7 cellular contexts compared by ENCODE assay signal in the genomic region with DNA sequence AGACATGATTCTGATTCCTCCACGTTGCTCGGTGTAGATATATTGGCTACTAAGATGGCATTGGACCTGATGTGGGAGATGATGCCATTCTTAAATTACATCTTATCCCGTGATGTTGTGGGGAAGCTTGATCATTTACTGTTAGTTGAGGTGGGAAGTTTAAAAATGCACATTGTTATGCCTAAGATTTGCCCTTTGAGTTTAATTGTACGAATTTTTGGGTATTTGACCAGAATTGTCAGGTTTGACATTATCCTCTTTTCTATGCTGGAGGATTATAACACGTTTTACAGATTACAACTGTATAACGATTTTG. TPM values are rescaled to one million over a fixed set of nuclear protein-coding genes. Genes with fewer than 3 reads are reported as not detected.
DNase-seq lines count a peak whose midpoint lies in the region; ATAC-seq, FAIRE-seq and TF ChIP-seq lines count a peak whose summit lies in the region.

No MANE protein-coding gene starts in this region.

- peaks cover 63% of the 10 kb centered on the region for H3K79me2 ChIP-seq in keratinocyte (ENCODE audit: control insufficient read depth, insufficient read depth, low read length)

- ATAC-seq in activated naive CD8-positive, alpha-beta T cell treated with anti-CD3 and anti-CD28 coated beads, Interleukin-2, amount 10 ng/mL, durations not matched to agents 7 days and 5 days (ENCODE audit: low read depth): no peak

- H4K20me1 ChIP-seq in keratinocyte (ENCODE audit: control insufficient read depth, extremely low read depth, insufficient read depth, low read length): peaks cover 10% of the 10 kb centered on the region

- no peaks in the 10 kb centered on the region for H3K27me3 ChIP-seq in HUES64 (ENCODE audit: insufficient read depth, low read length)
- no peaks in the 10 kb centered on the region for H3K27me3 ChIP-seq in keratinocyte (ENCODE audit: control insufficient read depth, extremely low read depth, insufficient read depth, low read length)
- H3K27me3 ChIP-seq in subcutaneous abdominal adipose tissue (ENCODE audit: control insufficient read depth in 5 of 5, insufficient read depth in 4 of 5, low read length in 5 of 5): no peaks in the 10 kb centered on the region

- H3K4me1 Mint-ChIP-seq in activated naive CD8-positive, alpha-beta T cell treated with anti-CD3 and anti-CD28 coated beads, Interleukin-2, amount 10 ng/mL, durations not matched to agents 7 days and 5 days: peaks cover 30% of the 10 kb centered on the region

- in situ Hi-C loops in ACHN (cut with HindIII; ENCODE audit: low pct_ligation_motif_present, low pct_unique_long_range_greater_than_20kb, low sequenced_read_pairs): no loop called here

- H3K36me3 Mint-ChIP-seq in activated naive CD8-positive, alpha-beta T cell treated with anti-CD3 and anti-CD28 coated beads, Interleukin-2, amount 10 ng/mL, durations not matched to agents 7 days and 5 days: peaks cover 9% of the 10 kb centered on the region

- peak overlapping the region; percentile 95 for H3K27ac Mint-ChIP-seq in activated naive CD8-positive, alpha-beta T cell treated with anti-CD3 and anti-CD28 coated beads, Interleukin-2, amount 10 ng/mL, durations not matched to agents 7 days and 5 days

- H3K27ac ChIP-seq in HUES64 (ENCODE audit: low read depth, low read length): no peak overlapping the region
- peak overlapping the region; percentile 96 for H3K27ac ChIP-seq in keratinocyte (ENCODE audit: control insufficient read depth, insufficient read depth, low read length)
- peak overlapping the region; percentile 97 for H3K27ac ChIP-seq in subcutaneous abdominal adipose tissue (ENCODE audit: low read depth, low read length)

- H3K9ac ChIP-seq in HUES64 (ENCODE audit: low read depth, low read length) (peak overlapping the region; percentile 85; the same call in 1 of the 2 replicates), keratinocyte (ENCODE audit: control insufficient read depth, extremely low read depth, insufficient read depth, low read length) (peak overlapping the region; percentile 88), subcutaneous abdominal adipose tissue (ENCODE audit: low read length in 5 of 5) (peak overlapping the region; percentile 68 to 97 (median 92))

- H3K9me1 ChIP-seq in keratinocyte (ENCODE audit: control insufficient read depth, extremely low read depth, insufficient read depth, low read length): no peaks in the 10 kb centered on the region

- peak overlapping the region; percentile 90 for H3K4me2 ChIP-seq in keratinocyte (ENCODE audit: control insufficient read depth, extremely low read depth, insufficient read depth, low read depth, low read length)

- 19% methylated on average over 4 of the region's 6 CpGs for WGBS in HUES64

- no peaks in the 10 kb centered on the region for H3K9me3 Mint-ChIP-seq in activated naive CD8-positive, alpha-beta T cell treated with anti-CD3 and anti-CD28 coated beads, Interleukin-2, amount 10 ng/mL, durations not matched to agents 7 days and 5 days

- dilution Hi-C loops in keratinocyte (cut with MboI; ENCODE audit: extremely low pct_ligation_motif_present, low sequenced_read_pairs): no loop called here

- no peaks in the 10 kb centered on the region for H3K27me3 Mint-ChIP-seq in activated naive CD8-positive, alpha-beta T cell treated with anti-CD3 and anti-CD28 coated beads, Interleukin-2, amount 10 ng/mL, durations not matched to agents 7 days and 5 days

- H3K4me3 ChIP-seq in HUES64 (ENCODE audit: low read length) (peak overlapping the region; percentile 85), keratinocyte (ENCODE audit: control insufficient read depth in 2 of 3, extremely low read depth in 1 of 3, insufficient read depth in 2 of 3, low read depth in 1 of 3, low read length in 3 of 3) (peak overlapping the region; percentile 88 to 95 (median 92)), subcutaneous abdominal adipose tissue (ENCODE audit: low read depth in 1 of 5, low read length in 5 of 5) (peak overlapping the region; percentile 82 to 98 (median 97))

- H3K36me3 ChIP-seq in HUES64 (ENCODE audit: insufficient read depth, low read length) (peaks cover 7% of the 10 kb centered on the region), keratinocyte (ENCODE audit: control insufficient read depth in 2 of 2, extremely low read depth in 1 of 2, insufficient read depth in 2 of 2, low read length in 2 of 2) (peaks cover 0 to 4% of the 10 kb centered on the region in 2 experiments), subcutaneous abdominal adipose tissue (ENCODE audit: control insufficient read depth in 5 of 5, insufficient read depth in 5 of 5, low read length in 5 of 5) (peaks cover 0 to 2% (median 0%) of the 10 kb centered on the region in 5 donors)

- POLR2A ChIA-PET in activated naive CD8-positive, alpha-beta T cell treated with anti-CD3 and anti-CD28 coated beads, Interleukin-2, amount 10 ng/mL, durations not matched to agents 7 days and 5 days (lab: Charles Lee): interaction anchor here (1.0 to 2.9 kb wide), 2 partner anchors 12 to 50 kb away, joined by 5 to 16 read pairs; a partner anchor contains a TSS

- H3K4me1 ChIP-seq in HUES64 (ENCODE audit: insufficient read depth, low read length) (peaks cover 40% of the 10 kb centered on the region), keratinocyte (ENCODE audit: control insufficient read depth, extremely low read depth, insufficient read depth, low read length) (peaks cover 30% of the 10 kb centered on the region), subcutaneous abdominal adipose tissue (ENCODE audit: control insufficient read depth in 5 of 5, insufficient read depth in 5 of 5, low read length in 5 of 5) (peaks cover 14 to 55% (median 53%) of the 10 kb centered on the region in 5 donors)

- no peak overlapping the region for H2AFZ ChIP-seq in keratinocyte (ENCODE audit: control insufficient read depth, low read length)

- FAIRE-seq in keratinocyte (lab: Jason Lieb, UNC): no peak

- no peak for DNase-seq in activated naive CD8-positive, alpha-beta T cell treated with anti-CD3 and anti-CD28 coated beads, Interleukin-2, amount 10 ng/mL, durations not matched to agents 7 days and 5 days
- DNase-seq in keratinocyte (ENCODE audit: low read depth, low spot score): no peak
- DNase-seq in HuH-7.5 (ENCODE audit: low spot score): no peak
- DNase-seq in NCI-H526 (lab: John Stamatoyannopoulos, UW): no peak
- DNase-seq in ACHN: no peak

- H3K9me3 ChIP-seq in HUES64 (ENCODE audit: insufficient read depth, low read depth, low read length): no peaks in the 10 kb centered on the region
- H3K9me3 ChIP-seq in keratinocyte (ENCODE audit: control insufficient read depth, low read depth, low read length): no peaks in the 10 kb centered on the region
- H3K9me3 ChIP-seq in subcutaneous abdominal adipose tissue (ENCODE audit: control insufficient read depth in 5 of 5, low read length in 5 of 5): no peaks in the 10 kb centered on the region

- peak overlapping the region; percentile 96 for H3K4me3 Mint-ChIP-seq in activated naive CD8-positive, alpha-beta T cell treated with anti-CD3 and anti-CD28 coated beads, Interleukin-2, amount 10 ng/mL, durations not matched to agents 7 days and 5 days

- TF ChIP-seq CTCF in keratinocyte (optimal IDR thresholded peaks at IDR 0.05 in 1 of 3, IDR thresholded peaks at IDR 0.05 in 1 of 3, conservative IDR thresholded peaks at IDR 0.05 in 1 of 3; ENCODE audit: extremely low read depth in 1 of 3, insufficient read depth in 2 of 3, low read length in 3 of 3): no peak

RNA-seq across cellular contexts. Expression of a gene that starts 1.6 kb away (rescaled TPM):
- polyA plus RNA-seq in HUES64 (2013, experiment 1 of 2): 32.7 TPM
- polyA plus RNA-seq in HUES64 (2013, experiment 2 of 2): 36.9 TPM
- 10 to 100 TPM; 51.9 to 54.0 TPM for total RNA-seq in activated naive CD8-positive, alpha-beta T cell treated with anti-CD3 and anti-CD28 coated beads, Interleukin-2, amount 10 ng/mL, durations not matched to agents 7 days and 5 days
- polyA plus RNA-seq in keratinocyte: 52.5 to 153 TPM (median 92.6 TPM) in 3 replicates
- 36.9 TPM for polyA plus RNA-seq in keratinocyte (2011; ENCODE audit: low read depth)
- polyA plus RNA-seq in keratinocyte (2011; cell fraction: cytosol; rRNA removed): 32.6 and 67.4 TPM in 2 replicates
- polyA plus RNA-seq in keratinocyte (2011; cell fraction: nucleus; rRNA removed): 73.6 and 78.6 TPM in 2 replicates
- polyA plus RNA-seq in keratinocyte (2012; ENCODE audit: low replicate concordance): 29.3 and 55.3 TPM in 2 replicates
- polyA minus RNA-seq in keratinocyte: 141 to 498 TPM (median 410 TPM) in 3 replicates
- 115 TPM for polyA minus RNA-seq in keratinocyte (2011; cell fraction: cytosol; rRNA and poly(A)+ RNA removed)
- polyA minus RNA-seq in keratinocyte (2011; cell fraction: nucleus; rRNA and poly(A)+ RNA removed): 108 and 265 TPM in 2 replicates

RNA-seq across cellular contexts. Expression of a gene that starts 49.6 kb away (rescaled TPM):
- 51.9 TPM for polyA plus RNA-seq in HUES64 (2013, experiment 1 of 2)
- 39.9 TPM for polyA plus RNA-seq in HUES64 (2013, experiment 2 of 2)
- 10 to 100 TPM; 38.4 to 42.1 TPM for total RNA-seq in activated naive CD8-positive, alpha-beta T cell treated with anti-CD3 and anti-CD28 coated beads, Interleukin-2, amount 10 ng/mL, durations not matched to agents 7 days and 5 days
- 26.7 to 36.3 TPM (median 33.0 TPM) in 3 replicates for polyA plus RNA-seq in keratinocyte
- 2.1 TPM for polyA plus RNA-seq in keratinocyte (2011; ENCODE audit: low read depth)
- 24.3 and 28.5 TPM in 2 replicates for polyA plus RNA-seq in keratinocyte (2011; cell fraction: cytosol; rRNA removed)
- 32.5 and 39.6 TPM in 2 replicates for polyA plus RNA-seq in keratinocyte (2011; cell fraction: nucleus; rRNA removed)
- 9.9 and 25.7 TPM in 2 replicates for polyA plus RNA-seq in keratinocyte (2012; ENCODE audit: low replicate concordance)
- 71.0 to 78.4 TPM (median 78.2 TPM) in 3 replicates for polyA minus RNA-seq in keratinocyte
- 29.2 TPM for polyA minus RNA-seq in keratinocyte (2011; cell fraction: cytosol; rRNA and poly(A)+ RNA removed)
- polyA minus RNA-seq in keratinocyte (2011; cell fraction: nucleus; rRNA and poly(A)+ RNA removed): 20.3 and 20.9 TPM in 2 replicates
